ENCODE assay signal across 27 cellular contexts in the genomic region with DNA sequence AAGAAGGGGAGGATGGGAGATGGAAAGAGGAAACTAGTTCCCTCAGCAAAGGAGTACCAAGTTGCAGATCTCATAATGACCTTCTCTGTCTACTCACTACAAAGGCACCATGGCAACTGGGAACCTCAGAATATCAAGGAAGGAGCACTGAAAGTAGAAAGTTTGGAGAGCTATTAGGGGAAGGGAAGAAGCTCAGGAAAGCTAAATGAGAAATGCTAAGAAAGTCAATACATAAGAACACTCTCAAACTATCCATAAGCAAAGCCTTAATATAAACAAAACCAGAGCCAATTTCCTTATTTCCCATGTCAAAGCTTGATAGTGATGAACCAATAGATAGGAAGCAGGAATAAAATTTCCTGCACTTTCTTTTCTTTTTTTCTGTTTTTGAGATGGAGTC. TPM values are rescaled to one million over a fixed set of nuclear protein-coding genes. Genes with fewer than 3 reads are reported as not detected.
"Had no signal": no experiment of that assay in that cellular context is flagged by ENCODE, and none has a peak within 500 bp of the region (broad histone marks: within the 10 kb centered on the region; RNA-seq: fewer than 3 reads in every experiment).

No MANE protein-coding gene starts in this region.

- H3K4me1 ChIP-seq: Peyer's patch had no signal

- H3K4me3 ChIP-seq: Peyer's patch had no signal

- H3K27ac ChIP-seq: Peyer's patch had no signal

- H3K27me3 ChIP-seq: Peyer's patch had no signal

- H3K9me3 Mint-ChIP-seq: activated CD4-positive, alpha-beta memory T cell treated with anti-CD3 and anti-CD28 coated beads for 36 hours; activated CD4-positive, alpha-beta T cell treated with anti-CD3 and anti-CD28 coated beads, Interleukin-2, amount 10 ng/mL, durations not matched to agents 7 days and 5 days; activated naive CD4-positive, alpha-beta T cell treated with anti-CD3 and anti-CD28 coated beads for 36 hours; activated T-helper 17 cell treated with anti-CD3 and anti-CD28 coated beads, Interleukin-2, amount 50 U/mL, for 72 hours; brain; central memory CD8-positive, alpha-beta T cell had no signal

- ATAC-seq: activated T-helper 17 cell treated with anti-CD3 and anti-CD28 coated beads, Interleukin-2, amount 50 U/mL, for 72 hours; T-helper 17 cell had no signal

- H3K27me3 Mint-ChIP-seq: activated CD4-positive, alpha-beta memory T cell treated with anti-CD3 and anti-CD28 coated beads for 36 hours; activated CD4-positive, alpha-beta T cell treated with anti-CD3 and anti-CD28 coated beads, Interleukin-2, amount 10 ng/mL, durations not matched to agents 7 days and 5 days; activated naive CD8-positive, alpha-beta T cell; activated T-helper 17 cell treated with anti-CD3 and anti-CD28 coated beads, Interleukin-2, amount 50 U/mL, for 72 hours; brain; central memory CD8-positive, alpha-beta T cell; T-helper 17 cell had no signal

- H3K9me3 ChIP-seq: Peyer's patch had no signal

- DNase-seq: activated CD4-positive, alpha-beta memory T cell treated with anti-CD3 and anti-CD28 coated beads for 36 hours; activated CD4-positive, alpha-beta T cell treated with anti-CD3 and anti-CD28 coated beads, Interleukin-2, amount 10 ng/mL, durations not matched to agents 7 days and 5 days; activated CD4-positive, CD25-positive, alpha-beta regulatory T cell; activated gamma-delta T cell; activated naive CD4-positive, alpha-beta T cell treated with anti-CD3 and anti-CD28 coated beads for 36 hours; activated T-cell treated with anti-CD3 and anti-CD28 coated beads for 4 hours; activated T-cell treated with anti-CD3 and anti-CD28 coated beads, Interleukin-2, amount 50 U/mL, for 48 hours; amygdala; MM.1S; NCI-H1105; NCI-H1436; NCI-H1694 treated with DMSO at 0.1 percent for 48 hours; NCI-H2029 treated with DMSO at 0.1 percent for 48 hours; NCI-H510A treated with DMSO at 0.1 percent for 48 hours; NCI-H69; NK-92 treated with Interleukin-12 subunit alpha and Interleukin-12 subunit beta, amount 100 ng/mL, for 24 hours; Peyer's patch; SHP77; T-helper 17 cell; T-helper 9 cell had no signal

- H3K27ac Mint-ChIP-seq: activated CD4-positive, alpha-beta memory T cell treated with anti-CD3 and anti-CD28 coated beads for 36 hours; activated CD4-positive, alpha-beta T cell treated with anti-CD3 and anti-CD28 coated beads, Interleukin-2, amount 10 ng/mL, durations not matched to agents 7 days and 5 days; activated naive CD4-positive, alpha-beta T cell treated with anti-CD3 and anti-CD28 coated beads for 36 hours; activated naive CD8-positive, alpha-beta T cell; activated T-helper 17 cell treated with anti-CD3 and anti-CD28 coated beads, Interleukin-2, amount 50 U/mL, for 72 hours; T-helper 17 cell had no signal

- H3K4me1 Mint-ChIP-seq: activated CD4-positive, alpha-beta T cell treated with anti-CD3 and anti-CD28 coated beads, Interleukin-2, amount 10 ng/mL, durations not matched to agents 7 days and 5 days; activated T-helper 17 cell treated with anti-CD3 and anti-CD28 coated beads, Interleukin-2, amount 50 U/mL, for 72 hours; central memory CD8-positive, alpha-beta T cell; T-helper 17 cell had no signal

- H3K4me3 Mint-ChIP-seq: activated CD4-positive, alpha-beta memory T cell treated with anti-CD3 and anti-CD28 coated beads for 36 hours; activated CD4-positive, alpha-beta T cell treated with anti-CD3 and anti-CD28 coated beads, Interleukin-2, amount 10 ng/mL, durations not matched to agents 7 days and 5 days; activated naive CD4-positive, alpha-beta T cell treated with anti-CD3 and anti-CD28 coated beads for 36 hours; activated naive CD8-positive, alpha-beta T cell; activated T-helper 17 cell treated with anti-CD3 and anti-CD28 coated beads, Interleukin-2, amount 50 U/mL, for 72 hours; brain; central memory CD8-positive, alpha-beta T cell; T-helper 17 cell had no signal

- FAIRE-seq: astrocyte, TTC549 had no signal

RNA-seq across cellular contexts. Expression of a gene that starts 57.9 kb away (rescaled TPM):
- total RNA-seq: activated CD4-positive, alpha-beta memory T cell treated with anti-CD3 and anti-CD28 coated beads for 36 hours; activated CD4-positive, alpha-beta T cell treated with anti-CD3 and anti-CD28 coated beads, Interleukin-2, amount 10 ng/mL, durations not matched to agents 7 days and 5 days; activated CD8-positive, alpha-beta memory T cell treated with anti-CD3 and anti-CD28 coated beads for 36 hours; activated naive CD4-positive, alpha-beta T cell treated with anti-CD3 and anti-CD28 coated beads for 36 hours; activated T-helper 17 cell treated with anti-CD3 and anti-CD28 coated beads, Interleukin-2, amount 50 U/mL, for 72 hours; astrocyte; T-helper 17 cell had no signal
